ENCODE assay signal across 20 cellular contexts in the genomic region with DNA sequence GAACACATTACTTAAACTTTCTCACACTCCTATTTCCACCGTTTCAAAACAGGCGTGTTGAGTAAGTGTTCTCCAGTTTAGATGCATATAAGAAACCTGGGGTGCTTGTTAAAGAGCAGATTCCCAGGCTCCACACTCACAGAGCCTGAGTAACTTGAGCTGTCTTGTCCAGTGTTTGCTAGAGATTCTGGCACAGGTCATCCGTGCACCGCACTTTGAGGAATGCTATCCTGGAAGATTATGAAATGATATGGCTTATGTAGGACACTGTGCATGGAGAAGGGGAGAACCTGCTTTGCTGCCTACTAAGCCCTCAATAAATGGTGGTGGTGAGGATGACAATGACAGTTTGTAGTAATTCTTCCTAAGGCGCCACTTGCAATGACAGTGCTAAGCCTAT.
A peak's percentile ranks its signal among the peaks of the same experiment; 100 is the strongest.
DNase-seq lines count a peak whose midpoint lies in the region; ATAC-seq and TF ChIP-seq lines count a peak whose summit lies in the region.
"Had no signal": no experiment of that assay in that cellular context is flagged by ENCODE, and none has a peak within 500 bp of the region (broad histone marks: within the 10 kb centered on the region; RNA-seq: fewer than 3 reads in every experiment).

No MANE protein-coding gene starts in this region.

- intact Hi-C loops in left ventricle myocardium inferior (cut with micrococcal nuclease) (no loop called here), Right ventricle myocardium inferior (cut with DNase I) (loop anchor here (10.0 kb wide), 1 partner anchor 246 kb away; no protein-coding TSS in a partner anchor), psoas muscle (cut with DNase I) (no loop called here)

- peak overlapping the region; percentile 75 for H3K27ac ChIP-seq in left ventricle myocardium inferior (replicated peaks)
- H3K27ac ChIP-seq in lung (ENCODE audit: low read depth in 1 of 2, low read length in 1 of 2) = no peak overlapping the region
- H3K27ac ChIP-seq in psoas muscle = no peak overlapping the region
- H3K27ac ChIP-seq: A549, KMS-11, Peyer's patch had no signal

- WGBS in lung, 2 donors = 72 to 83% methylated on average over 5 of the region's 5 CpGs
- WGBS in psoas muscle, 3 donors = 37 to 49% (median 37%) methylated on average over 5 of the region's 5 CpGs

- no peak overlapping the region for H3K4me3 ChIP-seq in left ventricle myocardium inferior
- H3K4me3 ChIP-seq in lung = no peak overlapping the region
- H3K4me3 ChIP-seq in psoas muscle = no peak overlapping the region
- H3K4me3 ChIP-seq: A549, Peyer's patch had no signal

- no peaks in the 10 kb centered on the region for H3K27me3 ChIP-seq in left ventricle myocardium inferior (ENCODE audit: low read depth)
- no peaks in the 10 kb centered on the region for H3K27me3 ChIP-seq in lung (ENCODE audit: control insufficient read depth, insufficient read depth)
- no peaks in the 10 kb centered on the region for H3K27me3 ChIP-seq in psoas muscle (ENCODE audit: insufficient read depth in 3 of 3, low read length in 2 of 3)
- H3K27me3 ChIP-seq: Peyer's patch had no signal

- H3K36me3 ChIP-seq in left ventricle myocardium inferior (no peaks in the 10 kb centered on the region), lung (ENCODE audit: control insufficient read depth in 2 of 2, insufficient read depth in 2 of 2, low read length in 2 of 2) (no peaks in the 10 kb centered on the region), psoas muscle (ENCODE audit: insufficient read depth in 1 of 2, low read depth in 1 of 2) (no peaks in the 10 kb centered on the region)
- H3K36me3 ChIP-seq: Peyer's patch had no signal

- ATAC-seq in Right ventricle myocardium inferior (no peak), lung (ENCODE audit: insufficient read depth, low FRiP score) (peak; percentile 1), psoas muscle (peak; percentile 48 to 60 (median 56)), HG02610 (IDR thresholded peaks at IDR 0.05; ENCODE audit: unreplicated experiment) (no peak)
- ATAC-seq: A549, HCT116 had no signal

- no peak for TF ChIP-seq CTCF in left ventricle myocardium inferior (IDR thresholded peaks at IDR 0.05; ENCODE audit: borderline replicate concordance)
- no peak for TF ChIP-seq CTCF in lung (IDR thresholded peaks at IDR 0.05; ENCODE audit: control extremely low read depth, extremely low read depth)
- no peak for TF ChIP-seq CTCF in psoas muscle (IDR thresholded peaks at IDR 0.05)

- H3K4me1 ChIP-seq in left ventricle myocardium inferior = peaks cover 41% of the 10 kb centered on the region
- H3K4me1 ChIP-seq in lung (ENCODE audit: control insufficient read depth in 2 of 2, insufficient read depth in 2 of 2, low read length in 2 of 2) = peaks cover 0 to 3% of the 10 kb centered on the region in 2 donors
- H3K4me1 ChIP-seq in psoas muscle = peaks cover 8% of the 10 kb centered on the region
- H3K4me1 ChIP-seq: A549, Peyer's patch had no signal

- no peak for DNase-seq in left ventricle myocardium inferior
- DNase-seq in Right ventricle myocardium inferior (ENCODE audit: missing footprints) = no peak
- DNase-seq in lung (ENCODE audit: low spot score) = no peak
- DNase-seq in psoas muscle = no peak
- DNase-seq in mucosa of gallbladder (ENCODE audit: low spot score) = no peak
- no peak for DNase-seq in NCI-H2227 (lab: John Stamatoyannopoulos, UW; ENCODE audit: unreplicated experiment)
- DNase-seq: DMS53, GDM1, IMR-90, NCI-H1092 treated with DMSO at 0.1 percent for 48 hours, NCI-H1436 treated with DMSO at 0.1 percent for 48 hours, NCI-H1930, NCI-H2227 treated with DMSO at 0.1 percent for 48 hours, NCI-H524, NCI-H82, Peyer's patch had no signal

- no peaks in the 10 kb centered on the region for H3K9me3 ChIP-seq in left ventricle myocardium inferior (replicated peaks)
- no peaks in the 10 kb centered on the region for H3K9me3 ChIP-seq in lung (ENCODE audit: control insufficient read depth in 2 of 2, insufficient read depth in 1 of 2, low read length in 1 of 2)
- no peaks in the 10 kb centered on the region for H3K9me3 ChIP-seq in psoas muscle
- H3K9me3 ChIP-seq: A549, Peyer's patch had no signal

Comparison
In these comparisons a context has a peak if more than half of its experiments do, and no peak if none do; other contexts are left out.
1. ATAC-seq: peak in lung (single experiment) and psoas muscle (4 of 4); none in Right ventricle myocardium inferior (single experiment) and HG02610 (single experiment).